19 cellular contexts compared by ENCODE assay signal in the genomic region with DNA sequence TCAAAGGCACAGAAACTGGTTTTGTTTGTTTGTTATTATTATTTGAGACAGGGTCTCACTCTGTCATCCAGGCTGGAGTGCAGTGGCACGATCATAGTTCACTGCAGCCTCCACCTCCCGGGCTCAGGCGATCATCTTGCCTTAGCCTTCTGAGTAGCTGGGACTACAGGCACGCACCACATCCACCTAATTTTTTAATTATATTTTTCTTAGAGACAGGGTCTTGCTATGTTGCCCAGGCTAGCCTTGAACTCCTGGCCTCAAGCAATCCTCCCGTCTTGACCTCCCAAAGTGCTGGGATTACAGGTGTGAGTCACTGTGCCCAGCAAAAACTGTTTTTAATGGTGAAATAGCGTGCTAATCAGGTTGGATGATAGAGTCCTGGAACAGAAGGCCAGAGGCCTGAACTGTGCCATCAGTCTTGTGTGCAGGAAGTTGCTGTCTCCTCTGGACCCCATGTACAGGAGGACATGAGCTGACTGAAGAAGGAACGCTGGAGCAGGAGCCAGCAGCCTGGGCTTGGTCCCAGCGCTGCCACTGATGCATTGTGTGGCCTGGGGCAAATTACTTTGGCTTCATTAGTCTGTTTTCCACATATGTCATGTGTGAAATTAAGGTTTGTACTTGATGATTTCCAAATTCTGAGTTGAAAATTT.
DNase-seq lines count a peak whose midpoint lies in the region; ATAC-seq and TF ChIP-seq lines count a peak whose summit lies in the region.
"Had no signal": no experiment of that assay in that cellular context is flagged by ENCODE, and none has a peak within 500 bp of the region (broad histone marks: within the 10 kb centered on the region; RNA-seq: fewer than 3 reads in every experiment).

No MANE protein-coding gene starts in this region.

- no peak for TF ChIP-seq CTCF in RWPE1 (conservative IDR thresholded peaks at IDR 0.05; ENCODE audit: low read depth)
- no peak for TF ChIP-seq CTCF in epithelial cell of esophagus (IDR thresholded peaks at IDR 0.05; ENCODE audit: insufficient read depth, low read depth, low read length, missing control alignments)
- no peak for TF ChIP-seq CTCF in neutrophil (IDR thresholded peaks at IDR 0.05)

- no peaks in the 10 kb centered on the region for H3K27me3 ChIP-seq in neutrophil
- H3K27me3 ChIP-seq: heart right ventricle, upper lobe of left lung had no signal

- H3K27ac ChIP-seq in RWPE1 (peak overlapping the region; percentile 30), neutrophil (peak overlapping the region; percentile 96)
- H3K27ac ChIP-seq: heart right ventricle, upper lobe of left lung had no signal

- DNase-seq in GM03348 (ENCODE audit: low spot score) (peak; percentile 15), RWPE1 (ENCODE audit: low spot score) (no peak), epithelial cell of esophagus (ENCODE audit: low read depth) (peak; percentile 5), DMS 273 treated with DMSO at 0.1 percent for 48 hours (lab: John Stamatoyannopoulos, UW) (no peak), HEK293T (ENCODE audit: extremely low spot score) (no peak), NCI-H1105 (lab: John Stamatoyannopoulos, UW) (no peak)
- DNase-seq: activated CD4-positive, alpha-beta T cell treated with anti-CD3 and anti-CD28 coated beads for 1 hour; activated T-cell treated with anti-CD3 and anti-CD28 coated beads, Interleukin-2, amount 50 U/mL, for 1 hour; heart right ventricle; left colon; naive B cell; NCI-H2081 treated with DMSO at 0.1 percent for 48 hours; Right ventricle myocardium superior; stimulated activated CD4-positive, alpha-beta T cell treated with anti-CD3 and anti-CD28 coated beads, Interleukin-2, amount 100 ng/mL, for 24 hours; T-cell; upper lobe of left lung had no signal

- H3K4me1 ChIP-seq in neutrophil (ENCODE audit: control insufficient read depth in 1 of 2, insufficient read depth in 1 of 2, low read depth in 1 of 2, low read length in 1 of 2): peaks cover 56 to 60% of the 10 kb centered on the region in 2 experiments

- CTCF ChIA-PET in RWPE1 (lab: Yijun Ruan, JAX) (no interaction called here), HEK293T (lab: Yijun Ruan, JAX) (no interaction called here)

- POLR2A ChIA-PET in RWPE1 (lab: Yijun Ruan, JAX; ENCODE audit: low non-redundant PET) (no interaction called here), HEK293T (lab: Yijun Ruan, JAX) (no interaction called here)

- no peaks in the 10 kb centered on the region for H3K9me3 ChIP-seq in neutrophil
- H3K9me3 ChIP-seq: heart right ventricle, upper lobe of left lung had no signal

- H3K36me3 ChIP-seq in neutrophil: peaks cover 4% of the 10 kb centered on the region

- no peak overlapping the region for H3K4me3 ChIP-seq in epithelial cell of esophagus (ENCODE audit: low read length)
- H3K4me3 ChIP-seq in neutrophil (ENCODE audit: low read depth in 1 of 2, low read length in 1 of 2): no peak overlapping the region
- H3K4me3 ChIP-seq: heart right ventricle, skin epidermis, upper lobe of left lung had no signal

- ATAC-seq in GM21381 (IDR thresholded peaks at IDR 0.05; ENCODE audit: unreplicated experiment): no peak
- ATAC-seq: heart right ventricle, left colon, T-cell had no signal

TF ChIP-seq in HEK293T, 16 proteins besides CTCF, POLR2A, EP300 and RAD21:
- TF ChIP-seq HDGF (IDR thresholded peaks at IDR 0.05; ENCODE audit: borderline replicate concordance) (no peak), CTBP1 (IDR thresholded peaks at IDR 0.05; ENCODE audit: borderline replicate concordance) (no peak), LEF1 (IDR thresholded peaks at IDR 0.05; ENCODE audit: borderline replicate concordance) (no peak), SUZ12 (IDR thresholded peaks at IDR 0.05) (no peak), ELF4 (IDR thresholded peaks at IDR 0.05) (no peak), ZNF384 (IDR thresholded peaks at IDR 0.05) (no peak), BHLHE40 (IDR thresholded peaks at IDR 0.05; ENCODE audit: borderline replicate concordance) (no peak), TARDBP (IDR thresholded peaks at IDR 0.05) (no peak), FOXM1 (IDR thresholded peaks at IDR 0.05; ENCODE audit: borderline replicate concordance) (no peak), FOXA1 (IDR thresholded peaks at IDR 0.05) (no peak), SP1 (IDR thresholded peaks at IDR 0.05) (no peak), NFRKB (IDR thresholded peaks at IDR 0.05) (no peak)
- TF ChIP-seq, protein P1, sequence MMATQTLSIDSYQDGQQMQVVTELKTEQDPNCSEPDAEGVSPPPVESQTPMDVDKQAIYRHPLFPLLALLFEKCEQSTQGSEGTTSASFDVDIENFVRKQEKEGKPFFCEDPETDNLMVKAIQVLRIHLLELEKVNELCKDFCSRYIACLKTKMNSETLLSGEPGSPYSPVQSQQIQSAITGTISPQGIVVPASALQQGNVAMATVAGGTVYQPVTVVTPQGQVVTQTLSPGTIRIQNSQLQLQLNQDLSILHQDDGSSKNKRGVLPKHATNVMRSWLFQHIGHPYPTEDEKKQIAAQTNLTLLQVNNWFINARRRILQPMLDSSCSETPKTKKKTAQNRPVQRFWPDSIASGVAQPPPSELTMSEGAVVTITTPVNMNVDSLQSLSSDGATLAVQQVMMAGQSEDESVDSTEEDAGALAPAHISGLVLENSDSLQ (IDR thresholded peaks at IDR 0.05): no peak

Comparison
In these comparisons a context has a peak if more than half of its experiments do, and no peak if none do; other contexts are left out.
1. DNase-seq: peak in GM03348 (single experiment) and epithelial cell of esophagus (single experiment); none in RWPE1 (single experiment), DMS 273 treated with DMSO at 0.1 percent for 48 hours (single experiment), HEK293T (single experiment) and NCI-H1105 (single experiment).